In genomic region chr7:155313082-155313481, GRCh38 we compare ENCODE assay signal across 1 cellular context.
TF ChIP-seq lines count a peak whose summit lies in the region.

No MANE protein-coding gene starts in this region.

TF ChIP-seq in IMR-90, 13 proteins besides CTCF, POLR2A, EP300 and RAD21 (continued from another document):
- no peak for TF ChIP-seq MXI1 (IDR thresholded peaks at IDR 0.05; ENCODE audit: borderline replicate concordance, low read depth, low read length)
- TF ChIP-seq FOS (IDR thresholded peaks at IDR 0.05; ENCODE audit: low read depth, low read length), result no peak
- no peak for TF ChIP-seq NFE2L2 (IDR thresholded peaks at IDR 0.05; ENCODE audit: low read depth, low read length)
- no peak for TF ChIP-seq SMC3 (IDR thresholded peaks at IDR 0.05; ENCODE audit: low read depth, low read length)
- TF ChIP-seq, protein P1, sequence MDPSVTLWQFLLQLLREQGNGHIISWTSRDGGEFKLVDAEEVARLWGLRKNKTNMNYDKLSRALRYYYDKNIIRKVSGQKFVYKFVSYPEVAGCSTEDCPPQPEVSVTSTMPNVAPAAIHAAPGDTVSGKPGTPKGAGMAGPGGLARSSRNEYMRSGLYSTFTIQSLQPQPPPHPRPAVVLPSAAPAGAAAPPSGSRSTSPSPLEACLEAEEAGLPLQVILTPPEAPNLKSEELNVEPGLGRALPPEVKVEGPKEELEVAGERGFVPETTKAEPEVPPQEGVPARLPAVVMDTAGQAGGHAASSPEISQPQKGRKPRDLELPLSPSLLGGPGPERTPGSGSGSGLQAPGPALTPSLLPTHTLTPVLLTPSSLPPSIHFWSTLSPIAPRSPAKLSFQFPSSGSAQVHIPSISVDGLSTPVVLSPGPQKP (IDR thresholded peaks at IDR 0.05; ENCODE audit: borderline replicate concordance, low read depth, low read length), result no peak
- TF ChIP-seq MAFK (IDR thresholded peaks at IDR 0.05; ENCODE audit: low read depth, low read length), result no peak
